In genomic region chr15:92619380-92620101, GRCh38 we compare ENCODE assay signal across 12 cellular contexts. TPM values are rescaled to one million over a fixed set of nuclear protein-coding genes. Genes with fewer than 3 reads are reported as not detected.
A peak's percentile ranks its signal among the peaks of the same experiment; 100 is the strongest.
DNase-seq lines count a peak whose midpoint lies in the region; ATAC-seq and TF ChIP-seq lines count a peak whose summit lies in the region.
"Had no signal": no experiment of that assay in that cellular context is flagged by ENCODE, and none has a peak within 500 bp of the region (broad histone marks: within the 10 kb centered on the region; RNA-seq: fewer than 3 reads in every experiment).

No MANE protein-coding gene starts in this region.

- POLR2A ChIA-PET in GM10248 (lab: Yijun Ruan, JAX): no interaction called here
- POLR2A ChIA-PET in OCI-LY7 (lab: Charles Lee): no interaction called here

- peaks cover 86% of the 10 kb centered on the region for H3K4me1 Mint-ChIP-seq in nephron

- no peak overlapping the region for H2AFZ ChIP-seq in OCI-LY7 (ENCODE audit: low read length)

- TF ChIP-seq CTCF in esophagus muscularis mucosa (IDR thresholded peaks at IDR 0.05) (no peak), nephron (IDR thresholded peaks at IDR 0.05; ENCODE audit: unreplicated experiment in 3 of 3) (no peak), uterus (IDR thresholded peaks at IDR 0.05) (no peak), GM10248 (IDR thresholded peaks at IDR 0.05; ENCODE audit: control extremely low read depth, extremely low read depth, low read depth, missing control alignments) (no peak), OCI-LY7 (conservative IDR thresholded peaks at IDR 0.05; ENCODE audit: low read length) (no peak)

- H3K4me2 ChIP-seq in OCI-LY7 (ENCODE audit: low read length): no peak overlapping the region

- peaks cover 4% of the 10 kb centered on the region for H3K27me3 Mint-ChIP-seq in nephron (ENCODE audit: low read depth)
- H3K27me3 Mint-ChIP-seq: activated naive CD8-positive, alpha-beta T cell treated with anti-CD3 and anti-CD28 coated beads, Interleukin-2, amount 10 ng/mL, durations not matched to agents 7 days and 5 days had no signal

- no peak for TF ChIP-seq EP300 in esophagus muscularis mucosa (IDR thresholded peaks at IDR 0.05)

- H3K27ac Mint-ChIP-seq in nephron: peak overlapping the region; percentile 91 to 94 (median 93)
- H3K27ac Mint-ChIP-seq: activated CD8-positive, alpha-beta T cell treated with anti-CD3 and anti-CD28 coated beads for 36 hours; activated naive CD8-positive, alpha-beta T cell treated with anti-CD3 and anti-CD28 coated beads, Interleukin-2, amount 10 ng/mL, durations not matched to agents 7 days and 5 days had no signal

- no peaks in the 10 kb centered on the region for H3K9me2 ChIP-seq in OCI-LY7 (ENCODE audit: insufficient read depth, low read length)

- H3K4me3 ChIP-seq in esophagus muscularis mucosa (no peak overlapping the region), uterus (no peak overlapping the region), OCI-LY7 (ENCODE audit: low read depth, low read length, poor library complexity, severe bottlenecking) (no peak overlapping the region)

- H3K27me3 ChIP-seq in esophagus muscularis mucosa (no peaks in the 10 kb centered on the region), uterus (no peaks in the 10 kb centered on the region)

- peaks cover 3% of the 10 kb centered on the region for H3K36me3 Mint-ChIP-seq in nephron (ENCODE audit: low read depth)
- H3K36me3 Mint-ChIP-seq: activated naive CD8-positive, alpha-beta T cell treated with anti-CD3 and anti-CD28 coated beads, Interleukin-2, amount 10 ng/mL, durations not matched to agents 7 days and 5 days had no signal

- H3K79me2 ChIP-seq in OCI-LY7 (ENCODE audit: insufficient read depth, low read depth, low read length): no peaks in the 10 kb centered on the region

- H3K36me3 ChIP-seq in esophagus muscularis mucosa (peaks cover 0 to 8% (median 0%) of the 10 kb centered on the region in 4 donors), uterus (no peaks in the 10 kb centered on the region), OCI-LY7 (ENCODE audit: insufficient read depth, low read length) (no peaks in the 10 kb centered on the region)

- 50% methylated on average over 4 of the region's 4 CpGs for WGBS in esophagus muscularis mucosa

- intact Hi-C loops in esophagus muscularis mucosa (cut with DNase I): loop anchor here (5.0 to 10.0 kb wide), 2 partner anchors 48 to 95 kb away; no protein-coding TSS in a partner anchor
- intact Hi-C loops in uterus (cut with DNase I; ENCODE audit: low total_unique reads): no loop called here
- intact Hi-C loops in OCI-LY7 (cut with micrococcal nuclease; ENCODE audit: unreplicated experiment): no loop called here

- DNase-seq in activated effector memory CD4-positive, alpha-beta T cell treated with anti-CD3 and anti-CD28 coated beads, Interleukin-2, amount 50 U/mL, for 16 hours: peak; percentile 17
- DNase-seq in activated effector memory CD4-positive, alpha-beta T cell treated with Interleukin-2 at 50 U/mL for 16 hours: no peak
- no peak for DNase-seq in esophagus muscularis mucosa (ENCODE audit: extremely low spot score)
- peak; percentile 59 to 66 for DNase-seq in uterus
- no peak for DNase-seq in GM10248 (ENCODE audit: extremely low spot score)
- no peak for DNase-seq in OCI-LY7 (ENCODE audit: low spot score)
- DNase-seq: activated CD8-positive, alpha-beta T cell treated with anti-CD3 and anti-CD28 coated beads for 36 hours; activated naive CD8-positive, alpha-beta T cell treated with anti-CD3 and anti-CD28 coated beads, Interleukin-2, amount 10 ng/mL, durations not matched to agents 7 days and 5 days; NCI-H1694 treated with DMSO at 0.1 percent for 48 hours had no signal

- H3K9me3 ChIP-seq in esophagus muscularis mucosa: no peaks in the 10 kb centered on the region
- H3K9me3 ChIP-seq in uterus: no peaks in the 10 kb centered on the region
- H3K9me3 ChIP-seq in OCI-LY7 (ENCODE audit: low read length): no peaks in the 10 kb centered on the region

- H4K20me1 ChIP-seq in OCI-LY7 (ENCODE audit: insufficient read depth, low read length): no peaks in the 10 kb centered on the region

- no TSS peak for BruUV-seq in OCI-LY7 (replicated peaks; lab: Mats Ljungman, UMichigan)

- no peak for ATAC-seq in HG02981 (IDR thresholded peaks at IDR 0.05; ENCODE audit: unreplicated experiment)
- ATAC-seq: activated CD8-positive, alpha-beta T cell treated with anti-CD3 and anti-CD28 coated beads for 36 hours had no signal

- H3K27ac ChIP-seq in esophagus muscularis mucosa (replicated peaks in 1 of 4) (peak overlapping the region; percentile 47 to 72 (median 69)), uterus (peak overlapping the region; percentile 79 to 81), OCI-LY7 (ENCODE audit: low read depth, low read length, poor library complexity, severe bottlenecking) (no peak overlapping the region)
- H3K27ac ChIP-seq: epithelial cell of prostate had no signal

- peaks cover 49 to 59% (median 54%) of the 10 kb centered on the region in 4 donors for H3K4me1 ChIP-seq in esophagus muscularis mucosa
- H3K4me1 ChIP-seq in uterus: peaks cover 4 to 9% of the 10 kb centered on the region in 2 donors
- H3K4me1 ChIP-seq in OCI-LY7 (ENCODE audit: insufficient read depth, low read length, poor library complexity, severe bottlenecking): no peaks in the 10 kb centered on the region

- no peaks in the 10 kb centered on the region for H3K9me3 Mint-ChIP-seq in nephron
- H3K9me3 Mint-ChIP-seq: activated CD8-positive, alpha-beta T cell treated with anti-CD3 and anti-CD28 coated beads for 36 hours; activated naive CD8-positive, alpha-beta T cell treated with anti-CD3 and anti-CD28 coated beads, Interleukin-2, amount 10 ng/mL, durations not matched to agents 7 days and 5 days had no signal

- TF ChIP-seq POLR2A in esophagus muscularis mucosa (IDR thresholded peaks at IDR 0.05; ENCODE audit: low read depth) (no peak), uterus (IDR thresholded peaks at IDR 0.05) (no peak)

- CTCF ChIA-PET in GM10248 (lab: Yijun Ruan, JAX) (interaction anchor here (0.8 to 1.1 kb wide), 2 partner anchors 36 to 95 kb away, joined by 3 read pairs; partner anchors contain the start of gene FAM174B), OCI-LY7 (lab: Charles Lee; ENCODE audit: unreplicated experiment) (no interaction called here)

- peak overlapping the region in 2 of 3 experiments; percentile 9 to 57 for H3K4me3 Mint-ChIP-seq in nephron
- H3K4me3 Mint-ChIP-seq: activated CD8-positive, alpha-beta T cell treated with anti-CD3 and anti-CD28 coated beads for 36 hours; activated naive CD8-positive, alpha-beta T cell treated with anti-CD3 and anti-CD28 coated beads, Interleukin-2, amount 10 ng/mL, durations not matched to agents 7 days and 5 days had no signal

RNA-seq across cellular contexts. Expression of gene FAM174B, which starts 36.0 kb away (rescaled TPM):
- total RNA-seq in esophagus muscularis mucosa (10 to 100 TPM in 2 of 4 donors, 1 to 10 TPM in 2; 7.5 to 15.2 (median 9.9) TPM), uterus (10 to 100 TPM in 1 of 4 donors, 1 to 10 TPM in 2, under 1 TPM in 1; 0.51 to 41.8 (median 5.5) TPM), OCI-LY7 (2022) (18.3 and 24.4 TPM in 2 replicates)
- total RNA-seq in OCI-LY7 (2014; rRNA removed; shearing (Covaris generic)): 1.3 and 2.5 TPM in 2 replicates

Comparison
In these comparisons a context has a peak if more than half of its experiments do, and no peak if none do; other contexts are left out.
1. DNase-seq: peak in activated effector memory CD4-positive, alpha-beta T cell treated with anti-CD3 and anti-CD28 coated beads, Interleukin-2, amount 50 U/mL, for 16 hours (single experiment) and uterus (2 of 2); none in activated effector memory CD4-positive, alpha-beta T cell treated with Interleukin-2 at 50 U/mL for 16 hours (single experiment), esophagus muscularis mucosa (single experiment), GM10248 (single experiment) and OCI-LY7 (single experiment).